In genomic region chr3:183178512-183178832, GRCh38 we compare ENCODE assay signal across 8 cellular contexts. TPM values are rescaled to one million over a fixed set of nuclear protein-coding genes. Genes with fewer than 3 reads are reported as not detected.
DNase-seq lines count a peak whose midpoint lies in the region; ATAC-seq and TF ChIP-seq lines count a peak whose summit lies in the region.

No MANE protein-coding gene starts in this region.

- H4K20me1 ChIP-seq in Karpas-422 (ENCODE audit: insufficient read depth, low read depth, low read length) (no peaks in the 10 kb centered on the region), neural progenitor cell (ENCODE audit: low read depth) (no peaks in the 10 kb centered on the region)

- H3K4me1 Mint-ChIP-seq in endodermal cell (peaks cover 16% of the 10 kb centered on the region), neural progenitor cell (peaks cover 13% of the 10 kb centered on the region)

- H3K27ac ChIP-seq in Karpas-422 (ENCODE audit: low read length) (no peak overlapping the region), endodermal cell (ENCODE audit: low read depth, low read length) (no peak overlapping the region), neural progenitor cell (no peak overlapping the region), adrenal gland (no peak overlapping the region), gastroesophageal sphincter (no peak overlapping the region)

- no peak for TF ChIP-seq CTCF in AG09309 (IDR thresholded peaks at IDR 0.05; ENCODE audit: control insufficient read depth, insufficient read depth, low read depth, low read length, missing control alignments)
- TF ChIP-seq CTCF in endodermal cell (conservative IDR thresholded peaks at IDR 0.05): no peak
- no peak for TF ChIP-seq CTCF in neural progenitor cell (IDR thresholded peaks at IDR 0.05)
- TF ChIP-seq CTCF in adrenal gland (IDR thresholded peaks at IDR 0.05): no peak
- no peak for TF ChIP-seq CTCF in gastroesophageal sphincter (IDR thresholded peaks at IDR 0.05)

- H3K36me3 Mint-ChIP-seq in endodermal cell (ENCODE audit: low read depth) (peaks cover 22% of the 10 kb centered on the region), neural progenitor cell (no peaks in the 10 kb centered on the region)

- H3K79me2 ChIP-seq in Karpas-422 (ENCODE audit: low read length) (no peaks in the 10 kb centered on the region), neural progenitor cell (ENCODE audit: low read depth) (no peaks in the 10 kb centered on the region)

- TF ChIP-seq POLR2A in adrenal gland (IDR thresholded peaks at IDR 0.05) (no peak), gastroesophageal sphincter (IDR thresholded peaks at IDR 0.05) (no peak)

- H3F3A ChIP-seq in neural progenitor cell (ENCODE audit: low read depth): peaks cover 13% of the 10 kb centered on the region

- H3K9me2 ChIP-seq in Karpas-422 (replicated peaks; ENCODE audit: insufficient read depth, low read length): no peaks in the 10 kb centered on the region

- ATAC-seq in gastroesophageal sphincter: no peak

- H3K36me3 ChIP-seq in Karpas-422 (ENCODE audit: insufficient read depth, low read length) (no peaks in the 10 kb centered on the region; the same call in 1 of the 2 replicates), endodermal cell (ENCODE audit: control insufficient read depth, insufficient read depth, low read length) (peaks cover 4% of the 10 kb centered on the region), neural progenitor cell (no peaks in the 10 kb centered on the region), adrenal gland (replicated peaks in 1 of 2) (no peaks in the 10 kb centered on the region), gastroesophageal sphincter (no peaks in the 10 kb centered on the region)

- H3K9ac ChIP-seq in Karpas-422 (ENCODE audit: low read length): peak overlapping the region; percentile 65
- peak overlapping the region; percentile 34 for H3K9ac ChIP-seq in endodermal cell (ENCODE audit: extremely low read depth, low read length, poor library complexity, severe bottlenecking)
- H3K9ac ChIP-seq in neural progenitor cell: no peak overlapping the region

- 6 to 24% methylated on average over 6 of the region's 6 CpGs for WGBS in endodermal cell (ENCODE audit: insufficient coverage in 1 of 2, insufficient read length in 1 of 2), 2 experiments
- 30 to 44% (median 34%) methylated on average over 6 of the region's 6 CpGs for WGBS in adrenal gland, 4 donors
- 6 to 8% methylated on average over 6 of the region's 6 CpGs for WGBS in gastroesophageal sphincter (ENCODE audit: low coverage in 1 of 2), 2 donors

- peak overlapping the region; percentile 36; the same call in 1 of the 2 replicates for H2AFZ ChIP-seq in Karpas-422 (ENCODE audit: low read length)
- peak overlapping the region; percentile 92 for H2AFZ ChIP-seq in neural progenitor cell (replicated peaks)

- H3K27me3 Mint-ChIP-seq in endodermal cell (ENCODE audit: insufficient read depth) (peaks cover 28% of the 10 kb centered on the region), neural progenitor cell (ENCODE audit: insufficient read depth, low read depth) (peaks cover 27% of the 10 kb centered on the region)

- H3K4me3 ChIP-seq in AG09309 (ENCODE audit: control insufficient read depth, low read depth, low read length) (peak overlapping the region; percentile 46), Karpas-422 (ENCODE audit: low read length) (peak overlapping the region; percentile 62), endodermal cell (ENCODE audit: low read length) (peak overlapping the region; percentile 80), neural progenitor cell (peak overlapping the region; percentile 65), adrenal gland (peak overlapping the region in 2 of 4 donors; percentile 12 to 52), gastroesophageal sphincter (peak overlapping the region in 1 of 2 donors; percentile 51)

- no peaks in the 10 kb centered on the region; the same call in 1 of the 2 replicates for H3K27me3 ChIP-seq in Karpas-422 (ENCODE audit: low read length)
- peaks cover 13% of the 10 kb centered on the region for H3K27me3 ChIP-seq in endodermal cell (ENCODE audit: control insufficient read depth, insufficient read depth, low read length, poor library complexity, severe bottlenecking)
- peaks cover 35% of the 10 kb centered on the region for H3K27me3 ChIP-seq in neural progenitor cell
- H3K27me3 ChIP-seq in adrenal gland: no peaks in the 10 kb centered on the region
- peaks cover 77% of the 10 kb centered on the region for H3K27me3 ChIP-seq in gastroesophageal sphincter

- H3K4me2 ChIP-seq in Karpas-422 (ENCODE audit: low read depth, low read length, poor library complexity, severe bottlenecking) (peak overlapping the region; percentile 66), neural progenitor cell (peak overlapping the region; percentile 86)

- no peak for DNase-seq in AG09309 (ENCODE audit: low read depth)
- no peak for DNase-seq in Karpas-422
- no peak for DNase-seq in endodermal cell
- DNase-seq in neural progenitor cell (ENCODE audit: low spot score): no peak
- no peak for DNase-seq in adrenal gland
- DNase-seq in kidney glomerular epithelial cell (lab: John Stamatoyannopoulos, UW): no peak
- no peak for DNase-seq in stimulated activated CD4-positive, alpha-beta T cell treated with anti-CD3 and anti-CD28 coated beads, Interleukin-15, amount 100 ng/mL, for 24 hours

- H3K9me3 ChIP-seq in Karpas-422 (ENCODE audit: low read length) (no peaks in the 10 kb centered on the region), endodermal cell (ENCODE audit: control insufficient read depth, low read length) (no peaks in the 10 kb centered on the region), neural progenitor cell (ENCODE audit: low read depth) (no peaks in the 10 kb centered on the region), adrenal gland (replicated peaks in 1 of 3) (no peaks in the 10 kb centered on the region), gastroesophageal sphincter (no peaks in the 10 kb centered on the region)

- intact Hi-C loops in adrenal gland (cut with DNase I): no loop called here

- H3K9me3 Mint-ChIP-seq in endodermal cell (no peaks in the 10 kb centered on the region), neural progenitor cell (no peaks in the 10 kb centered on the region)

- no peak for TF ChIP-seq EP300 in gastroesophageal sphincter (IDR thresholded peaks at IDR 0.05)

- H3K4me3 Mint-ChIP-seq in endodermal cell (peak overlapping the region; percentile 55), neural progenitor cell (peak overlapping the region; percentile 82)

- H3K27ac Mint-ChIP-seq in endodermal cell: no peak overlapping the region
- no peak overlapping the region for H3K27ac Mint-ChIP-seq in neural progenitor cell

- H3K4me1 ChIP-seq in Karpas-422 (ENCODE audit: low read length) (peaks cover 70% of the 10 kb centered on the region), endodermal cell (ENCODE audit: control insufficient read depth, insufficient read depth, low read length) (no peaks in the 10 kb centered on the region), neural progenitor cell (peaks cover 12% of the 10 kb centered on the region), adrenal gland (replicated peaks in 1 of 2) (no peaks in the 10 kb centered on the region), gastroesophageal sphincter (peaks cover 0 to 23% (median 7%) of the 10 kb centered on the region in 3 donors)

RNA-seq across cellular contexts. Expression of gene LAMP3, which starts 15.9 kb away (rescaled TPM):
- total RNA-seq in Karpas-422 (2014; rRNA removed; shearing (Covaris generic); ENCODE audit: low replicate concordance): 44.0 and 102 TPM in 2 replicates
- total RNA-seq in endodermal cell (1 to 10 TPM in 1 of 2 donors, under 1 TPM in 1; 0.55 to 1.1 TPM), neural progenitor cell (ENCODE audit: low replicate concordance) (0.68 TPM in 1 of 2 replicates, not detected in the other), adrenal gland (1 to 10 TPM in 3 of 8 donors, under 1 TPM in 4, not detected in 1; 0.21 to 8.3 (median 0.96) TPM), gastroesophageal sphincter (under 1 TPM in 1 of 4 donors, not detected in 3; 0.74 TPM)
- polyA plus RNA-seq in endodermal cell (2013, experiment 1 of 2): 1.7 TPM
- 2.0 TPM for polyA plus RNA-seq in endodermal cell (2013, experiment 2 of 2)
- under 1 TPM in 2 of 3 donors, not detected in 1; 0.30 to 0.97 TPM for polyA plus RNA-seq in adrenal gland
